Comparison of ENCODE assay signal across 15 cellular contexts in genomic region chr5:15010936-15011335, GRCh38.
"Had no signal": no experiment of that assay in that cellular context is flagged by ENCODE, and none has a peak within 500 bp of the region (broad histone marks: within the 10 kb centered on the region; RNA-seq: fewer than 3 reads in every experiment).

No MANE protein-coding gene starts in this region.

- H3K4me3 ChIP-seq: hepatocyte, upper lobe of left lung had no signal

- H3K9me3 ChIP-seq: upper lobe of left lung had no signal

- H2AFZ ChIP-seq: hepatocyte had no signal

- H3K27ac ChIP-seq: epithelial cell of prostate, upper lobe of left lung had no signal

- ATAC-seq: activated T-helper 17 cell treated with anti-CD3 and anti-CD28 coated beads, Interleukin-2, amount 50 U/mL, for 72 hours; left ventricle myocardium superior; naive thymus-derived CD8-positive, alpha-beta T cell; stimulated activated memory B cell treated with anti-CD40 and anti-IgM and Interleukin-4, amounts not matched to agents 10 μg/mL and 1 μg/mL and 100 μg/mL, for 72 hours had no signal

- H3K36me3 ChIP-seq: upper lobe of left lung had no signal

- H3K27me3 ChIP-seq: hepatocyte, upper lobe of left lung had no signal

- H3K79me2 ChIP-seq: hepatocyte had no signal

- DNase-seq: activated CD4-positive, alpha-beta T cell treated with anti-CD3 and anti-CD28 coated beads, Interleukin-2, amount 50 U/mL, for 48 hours; activated naive CD4-positive, alpha-beta T cell treated with Interleukin-2 at 50 U/mL for 16 hours; aorta; kidney; left ventricle myocardium superior; naive thymus-derived CD8-positive, alpha-beta T cell; posterior cingulate gyrus; retina; stimulated activated CD4-positive, alpha-beta T cell treated with anti-CD3 and anti-CD28 coated beads, Interleukin-2, amount 100 ng/mL, for 48 hours; substantia nigra had no signal
